In genomic region chr5:143923634-143924265, GRCh38 we compare ENCODE assay signal across 1 cellular context.
TF ChIP-seq lines count a peak whose summit lies in the region.

No MANE protein-coding gene starts in this region.

TF ChIP-seq in SK-N-SH, 30 proteins besides CTCF, POLR2A, EP300 and RAD21 (continued from another document):
- no peak for TF ChIP-seq ZBTB33 (IDR thresholded peaks at IDR 0.05; ENCODE audit: borderline replicate concordance, low read depth)
- TF ChIP-seq YY1 (IDR thresholded peaks at IDR 0.05; ENCODE audit: low read depth) = no peak
- peak; percentile 73 for TF ChIP-seq JUND (IDR thresholded peaks at IDR 0.05)
- no peak for TF ChIP-seq FOXM1 (IDR thresholded peaks at IDR 0.05; ENCODE audit: low read depth)
- no peak for TF ChIP-seq ELF1 (IDR thresholded peaks at IDR 0.05)
